ENCODE assay signal across 18 cellular contexts in genomic region chr20:58219342-58219700, GRCh38.
DNase-seq lines count a peak whose midpoint lies in the region; ATAC-seq and TF ChIP-seq lines count a peak whose summit lies in the region.
"Had no signal": no experiment of that assay in that cellular context is flagged by ENCODE, and none has a peak within 500 bp of the region (broad histone marks: within the 10 kb centered on the region; RNA-seq: fewer than 3 reads in every experiment).

No MANE protein-coding gene starts in this region.

- TF ChIP-seq CTCF in AG10803 (conservative IDR thresholded peaks at IDR 0.05; ENCODE audit: low read length) (peak; percentile 46), HFF-Myc (IDR thresholded peaks at IDR 0.05; ENCODE audit: low read depth, low read length, missing control alignments) (no peak), fibroblast of mammary gland (conservative IDR thresholded peaks at IDR 0.05; ENCODE audit: control insufficient read depth, insufficient read depth, low read depth, low read length) (peak; percentile 2)

- peak; percentile 88 for DNase-seq in AG10803 (ENCODE audit: low read depth)
- DNase-seq in HFF-Myc (ENCODE audit: extremely low read depth, low read depth) = peak; percentile 88
- DNase-seq in SHP77 treated with DMSO at 0.1 percent for 48 hours (lab: John Stamatoyannopoulos, UW) = peak; percentile 41
- DNase-seq in fibroblast of mammary gland (ENCODE audit: low read depth) = peak; percentile 89
- DNase-seq in stimulated activated CD4-positive, alpha-beta T cell treated with anti-CD3 and anti-CD28 coated beads, Interleukin-4, amount 100 ng/mL, for 4 hours = no peak
- DNase-seq in NCI-H748 (lab: John Stamatoyannopoulos, UW; ENCODE audit: unreplicated experiment) = no peak
- no peak for DNase-seq in NCI-H1105 treated with DMSO at 0.1 percent for 48 hours (lab: John Stamatoyannopoulos, UW)
- DNase-seq: activated CD8-positive, alpha-beta memory T cell treated with anti-CD3 and anti-CD28 coated beads, Interleukin-2, amount 50 U/mL, for 48 hours; amniotic stem cell; CD4-positive, alpha-beta T cell; dorsolateral prefrontal cortex; kidney; MM.1S; NCI-H2227 treated with DMSO at 0.1 percent for 48 hours; SJCRH30 had no signal

- ATAC-seq in HG03039 (IDR thresholded peaks at IDR 0.05; ENCODE audit: unreplicated experiment) = no peak
- ATAC-seq: gastroesophageal sphincter, WTC11 had no signal

- H3K4me3 ChIP-seq in AG10803 (ENCODE audit: low read length) = no peak overlapping the region
- H3K4me3 ChIP-seq in HFF-Myc (replicated peaks; ENCODE audit: low read depth, low read length) = no peak overlapping the region
- no peak overlapping the region for H3K4me3 ChIP-seq in fibroblast of mammary gland (ENCODE audit: control insufficient read depth, low read depth, low read length)
- H3K4me3 ChIP-seq: dorsolateral prefrontal cortex, gastroesophageal sphincter, SJCRH30 had no signal

Comparison
In these comparisons a context has a peak if more than half of its experiments do, and no peak if none do; other contexts are left out.
1. DNase-seq: peak in AG10803 (single experiment), HFF-Myc (single experiment), SHP77 treated with DMSO at 0.1 percent for 48 hours (single experiment) and fibroblast of mammary gland (single experiment); none in stimulated activated CD4-positive, alpha-beta T cell treated with anti-CD3 and anti-CD28 coated beads, Interleukin-4, amount 100 ng/mL, for 4 hours (0 of 2), NCI-H748 (single experiment) and NCI-H1105 treated with DMSO at 0.1 percent for 48 hours (single experiment).